In genomic region chr7:138125598-138126111, GRCh38 we compare ENCODE assay signal across 9 cellular contexts. TPM values are rescaled to one million over a fixed set of nuclear protein-coding genes. Genes with fewer than 3 reads are reported as not detected.
DNase-seq lines count a peak whose midpoint lies in the region; ATAC-seq, FAIRE-seq and TF ChIP-seq lines count a peak whose summit lies in the region.
"Had no signal": no experiment of that assay in that cellular context is flagged by ENCODE, and none has a peak within 500 bp of the region (broad histone marks: within the 10 kb centered on the region; RNA-seq: fewer than 3 reads in every experiment).

No MANE protein-coding gene starts in this region.

- intact Hi-C loops in Calu3 (cut with micrococcal nuclease; ENCODE audit: unreplicated experiment) = no loop called here

- no TSS peak for BruUV-seq in Calu3 (replicated peaks; lab: Mats Ljungman, UMichigan)

- H3K36me3 Mint-ChIP-seq in stimulated activated effector memory CD8-positive, alpha-beta T cell treated with anti-CD3 and anti-CD28 coated beads, Interleukin-12 subunit alpha, Interleukin-12 subunit beta, amount 100 ng/mL, for 72 hours = no peaks in the 10 kb centered on the region
- H3K36me3 Mint-ChIP-seq in activated CD4-positive, alpha-beta T cell treated with anti-CD3 and anti-CD28 coated beads, Interleukin-2, amount 10 ng/mL, durations not matched to agents 7 days and 5 days (ENCODE audit: low read depth) = no peaks in the 10 kb centered on the region
- H3K36me3 Mint-ChIP-seq in Calu3 (ENCODE audit: insufficient read depth, unreplicated experiment) = no peaks in the 10 kb centered on the region

- FAIRE-seq in GM12891 (lab: Jason Lieb, UNC) = no peak

- H3K4me3 Mint-ChIP-seq in stimulated activated effector memory CD8-positive, alpha-beta T cell treated with anti-CD3 and anti-CD28 coated beads, Interleukin-12 subunit alpha, Interleukin-12 subunit beta, amount 100 ng/mL, for 72 hours = no peak overlapping the region
- H3K4me3 Mint-ChIP-seq in activated CD4-positive, alpha-beta T cell treated with anti-CD3 and anti-CD28 coated beads, Interleukin-2, amount 10 ng/mL, durations not matched to agents 7 days and 5 days = no peak overlapping the region
- H3K4me3 Mint-ChIP-seq in Calu3 (ENCODE audit: low read depth, unreplicated experiment) = no peak overlapping the region

- no peak overlapping the region for H3K27ac Mint-ChIP-seq in stimulated activated effector memory CD8-positive, alpha-beta T cell treated with anti-CD3 and anti-CD28 coated beads, Interleukin-12 subunit alpha, Interleukin-12 subunit beta, amount 100 ng/mL, for 72 hours
- no peak overlapping the region for H3K27ac Mint-ChIP-seq in activated CD4-positive, alpha-beta T cell treated with anti-CD3 and anti-CD28 coated beads, Interleukin-2, amount 10 ng/mL, durations not matched to agents 7 days and 5 days
- H3K27ac Mint-ChIP-seq in Calu3 (ENCODE audit: unreplicated experiment) = no peak overlapping the region

- H3K4me1 Mint-ChIP-seq in stimulated activated effector memory CD8-positive, alpha-beta T cell treated with anti-CD3 and anti-CD28 coated beads, Interleukin-12 subunit alpha, Interleukin-12 subunit beta, amount 100 ng/mL, for 72 hours = no peaks in the 10 kb centered on the region
- no peaks in the 10 kb centered on the region for H3K4me1 Mint-ChIP-seq in activated CD4-positive, alpha-beta T cell treated with anti-CD3 and anti-CD28 coated beads, Interleukin-2, amount 10 ng/mL, durations not matched to agents 7 days and 5 days
- peaks cover 13% of the 10 kb centered on the region for H3K4me1 Mint-ChIP-seq in Calu3 (ENCODE audit: low read depth, unreplicated experiment)

- ATAC-seq in GM21786 (IDR thresholded peaks at IDR 0.05; ENCODE audit: unreplicated experiment) = peak; percentile 91
- ATAC-seq in stimulated activated effector memory CD8-positive, alpha-beta T cell treated with anti-CD3 and anti-CD28 coated beads, Interleukin-12 subunit alpha, Interleukin-12 subunit beta, amount 100 ng/mL, for 72 hours = no peak

- H3K27me3 Mint-ChIP-seq in activated CD4-positive, alpha-beta T cell treated with anti-CD3 and anti-CD28 coated beads, Interleukin-2, amount 10 ng/mL, durations not matched to agents 7 days and 5 days = peaks cover 2% of the 10 kb centered on the region
- no peaks in the 10 kb centered on the region for H3K27me3 Mint-ChIP-seq in Calu3 (ENCODE audit: unreplicated experiment)

- TF ChIP-seq CTCF in Calu3 (IDR thresholded peaks at IDR 0.05; ENCODE audit: unreplicated experiment) = no peak

- DNase-seq in GM12891 (ENCODE audit: insufficient read length, low spot score) = no peak
- peak; percentile 49 for DNase-seq in NCI-H226
- peak; percentile 91 for DNase-seq in kidney glomerular epithelial cell (lab: John Stamatoyannopoulos, UW)
- no peak for DNase-seq in stimulated activated effector memory CD8-positive, alpha-beta T cell treated with anti-CD3 and anti-CD28 coated beads, Interleukin-12 subunit alpha, Interleukin-12 subunit beta, amount 100 ng/mL, for 72 hours (ENCODE audit: low spot score in 2 of 2)
- no peak for DNase-seq in activated CD4-positive, alpha-beta T cell treated with anti-CD3 and anti-CD28 coated beads, Interleukin-2, amount 10 ng/mL, durations not matched to agents 7 days and 5 days
- DNase-seq in DMS153 (lab: John Stamatoyannopoulos, UW) = no peak
- DNase-seq in Calu3 = no peak
- DNase-seq: activated CD8-positive, alpha-beta memory T cell treated with anti-CD3 and anti-CD28 coated beads for 24 hours had no signal

- POLR2A ChIA-PET in activated CD4-positive, alpha-beta T cell treated with anti-CD3 and anti-CD28 coated beads, Interleukin-2, amount 10 ng/mL, durations not matched to agents 7 days and 5 days (lab: Charles Lee) = no interaction called here

- no peak for TF ChIP-seq POLR2A in GM12891 (IDR thresholded peaks at IDR 0.05; ENCODE audit: low read depth, low read length)

- CTCF ChIA-PET in activated CD4-positive, alpha-beta T cell treated with anti-CD3 and anti-CD28 coated beads, Interleukin-2, amount 10 ng/mL, durations not matched to agents 7 days and 5 days (lab: Charles Lee) = no interaction called here
- CTCF ChIA-PET in Calu3 (lab: Charles Lee) = interaction anchor here (0.7 kb wide), 1 partner anchor 15 kb away, joined by 3 read pairs; no protein-coding TSS in a partner anchor

- H3K9me3 Mint-ChIP-seq in stimulated activated effector memory CD8-positive, alpha-beta T cell treated with anti-CD3 and anti-CD28 coated beads, Interleukin-12 subunit alpha, Interleukin-12 subunit beta, amount 100 ng/mL, for 72 hours = no peaks in the 10 kb centered on the region
- H3K9me3 Mint-ChIP-seq in activated CD4-positive, alpha-beta T cell treated with anti-CD3 and anti-CD28 coated beads, Interleukin-2, amount 10 ng/mL, durations not matched to agents 7 days and 5 days = no peaks in the 10 kb centered on the region
- no peaks in the 10 kb centered on the region for H3K9me3 Mint-ChIP-seq in Calu3 (ENCODE audit: low read depth, unreplicated experiment)

TF ChIP-seq in GM12891, 5 proteins besides CTCF, POLR2A, EP300 and RAD21:
- TF ChIP-seq SPI1 (IDR thresholded peaks at IDR 0.05; ENCODE audit: low read depth, low read length) (peak; percentile 96), PAX5 (IDR thresholded peaks at IDR 0.05; ENCODE audit: insufficient read depth, low read length, severe bottlenecking) (no peak)

RNA-seq across cellular contexts. Expression of gene AKR1D1, which starts 49.4 kb away (rescaled TPM):
- polyA plus RNA-seq in GM12891 (2012; ENCODE audit: low read depth, missing spikeins) = not detected
- not detected for total RNA-seq in activated CD4-positive, alpha-beta T cell treated with anti-CD3 and anti-CD28 coated beads, Interleukin-2, amount 10 ng/mL, durations not matched to agents 7 days and 5 days
- not detected in 2 replicates for total RNA-seq in Calu3 (2022)

Comparison
In these comparisons a context has a peak if more than half of its experiments do, and no peak if none do; other contexts are left out.
1. DNase-seq: peak in NCI-H226 (single experiment) and kidney glomerular epithelial cell (single experiment); none in GM12891 (single experiment), stimulated activated effector memory CD8-positive, alpha-beta T cell treated with anti-CD3 and anti-CD28 coated beads, Interleukin-12 subunit alpha, Interleukin-12 subunit beta, amount 100 ng/mL, for 72 hours (0 of 2), activated CD4-positive, alpha-beta T cell treated with anti-CD3 and anti-CD28 coated beads, Interleukin-2, amount 10 ng/mL, durations not matched to agents 7 days and 5 days (single experiment), DMS153 (single experiment) and Calu3 (single experiment).